ENCODE assay signal across 9 cellular contexts in the genomic region with DNA sequence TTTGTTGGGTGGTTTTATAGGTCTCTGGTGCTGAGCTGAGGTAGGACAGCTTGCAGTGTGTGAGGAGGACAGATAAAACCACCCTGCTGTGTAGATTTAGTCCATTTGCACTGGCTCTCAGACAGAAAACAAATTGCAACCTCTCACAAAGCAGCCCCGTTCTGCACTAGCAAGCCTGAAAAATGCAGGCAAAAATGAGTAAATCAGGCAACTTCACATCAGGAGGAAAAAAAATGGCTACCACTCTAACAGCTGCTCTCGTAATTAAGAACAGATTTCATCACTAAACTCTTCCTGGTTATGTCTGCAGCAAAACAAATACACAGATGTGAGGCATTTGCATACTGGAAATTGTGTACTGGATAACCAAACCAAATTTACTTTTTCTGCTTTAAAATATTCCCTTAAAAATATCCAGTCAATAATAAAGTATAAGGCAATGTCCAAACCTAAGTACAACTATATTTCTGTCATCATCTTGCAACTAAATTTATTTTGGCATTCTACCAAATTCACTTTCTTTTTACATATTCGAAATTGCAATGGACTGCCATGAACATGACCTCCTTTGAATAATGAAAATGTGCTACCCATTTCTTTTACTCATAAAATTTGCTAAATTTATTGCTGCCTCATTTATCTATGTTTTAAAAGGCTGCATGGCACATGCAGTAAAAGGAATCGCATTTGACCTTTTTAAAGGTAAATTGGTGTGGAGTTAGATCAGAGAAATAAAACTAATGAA.
DNase-seq lines count a peak whose midpoint lies in the region; ATAC-seq and TF ChIP-seq lines count a peak whose summit lies in the region.
"Had no signal": no experiment of that assay in that cellular context is flagged by ENCODE, and none has a peak within 500 bp of the region (broad histone marks: within the 10 kb centered on the region; RNA-seq: fewer than 3 reads in every experiment).

No MANE protein-coding gene starts in this region.

- H3K36me3 ChIP-seq in right atrium auricular region (no peaks in the 10 kb centered on the region), adipocyte (ENCODE audit: control insufficient read depth, insufficient read depth, low read length, severe bottlenecking) (no peaks in the 10 kb centered on the region), uterus (no peaks in the 10 kb centered on the region)
- H3K36me3 ChIP-seq: thoracic aorta had no signal

- H3K4me3 ChIP-seq in right atrium auricular region (no peak overlapping the region), adipocyte (ENCODE audit: low read length) (no peak overlapping the region), uterus (no peak overlapping the region)
- H3K4me3 ChIP-seq: thoracic aorta had no signal

- H3K4me3 Mint-ChIP-seq in activated T-cell treated with anti-CD3 and anti-CD28 coated beads, Interleukin-2, amount 50 U/mL, for 4 hours = no peak overlapping the region

- H3K4me1 Mint-ChIP-seq in activated T-cell treated with anti-CD3 and anti-CD28 coated beads, Interleukin-2, amount 50 U/mL, for 4 hours (ENCODE audit: low read depth) = no peaks in the 10 kb centered on the region

- peaks cover 3% of the 10 kb centered on the region for H3K36me3 Mint-ChIP-seq in activated T-cell treated with anti-CD3 and anti-CD28 coated beads, Interleukin-2, amount 50 U/mL, for 4 hours (ENCODE audit: insufficient read depth)

- no peak for TF ChIP-seq CTCF in right atrium auricular region (IDR thresholded peaks at IDR 0.05)
- TF ChIP-seq CTCF in uterus (IDR thresholded peaks at IDR 0.05) = no peak

- H3K27ac ChIP-seq in right atrium auricular region (no peak overlapping the region), uterus (no peak overlapping the region)
- H3K27ac ChIP-seq: thoracic aorta had no signal

- no peaks in the 10 kb centered on the region for H3K27me3 Mint-ChIP-seq in activated T-cell treated with anti-CD3 and anti-CD28 coated beads, Interleukin-2, amount 50 U/mL, for 4 hours (ENCODE audit: low read depth)

- H3K9me3 ChIP-seq in right atrium auricular region = no peaks in the 10 kb centered on the region
- H3K9me3 ChIP-seq in adipocyte (ENCODE audit: control insufficient read depth, low read length) = no peaks in the 10 kb centered on the region
- H3K9me3 ChIP-seq in uterus = no peaks in the 10 kb centered on the region
- H3K9me3 ChIP-seq: thoracic aorta had no signal

- H3K9ac ChIP-seq in adipocyte (ENCODE audit: low read length) = no peak overlapping the region

- intact Hi-C loops in Right ventricle myocardium superior (cut with DNase I) = no loop called here
- intact Hi-C loops in left cardiac atrium (cut with DNase I) = no loop called here
- intact Hi-C loops in uterus (cut with DNase I; ENCODE audit: low total_unique reads) = no loop called here

- H3K27me3 ChIP-seq in right atrium auricular region = no peaks in the 10 kb centered on the region
- H3K27me3 ChIP-seq in adipocyte (replicated peaks; ENCODE audit: control insufficient read depth, insufficient read depth, low read length) = no peaks in the 10 kb centered on the region
- no peaks in the 10 kb centered on the region for H3K27me3 ChIP-seq in uterus

- no peak for TF ChIP-seq POLR2A in uterus (IDR thresholded peaks at IDR 0.05)

- DNase-seq in Right ventricle myocardium superior (no peak), right atrium auricular region (ENCODE audit: low spot score) (no peak), adipocyte (ENCODE audit: low read depth) (peak; percentile 88), left cardiac atrium (no peak), uterus (no peak)
- DNase-seq in activated T-cell treated with anti-CD3 and anti-CD28 coated beads, Interleukin-2, amount 50 U/mL, for 4 hours = no peak

- H3K4me1 ChIP-seq in right atrium auricular region (peaks cover 0 to 9% of the 10 kb centered on the region in 2 donors), adipocyte (ENCODE audit: control insufficient read depth, insufficient read depth, low read length) (peaks cover 6% of the 10 kb centered on the region), uterus (no peaks in the 10 kb centered on the region)

- ATAC-seq in Right ventricle myocardium superior (ENCODE audit: poor library complexity) (peak; percentile 31), left cardiac atrium (peak; percentile 33 to 34), HG02970 (IDR thresholded peaks at IDR 0.05; ENCODE audit: low FRiP score, unreplicated experiment) (no peak), GM18907 (IDR thresholded peaks at IDR 0.05; ENCODE audit: unreplicated experiment) (no peak)
- no peak for ATAC-seq in activated T-cell treated with anti-CD3 and anti-CD28 coated beads, Interleukin-2, amount 50 U/mL, for 4 hours

- no peaks in the 10 kb centered on the region for H3K9me3 Mint-ChIP-seq in activated T-cell treated with anti-CD3 and anti-CD28 coated beads, Interleukin-2, amount 50 U/mL, for 4 hours

Comparison
In these comparisons a context has a peak if more than half of its experiments do, and no peak if none do; other contexts are left out.
1. ATAC-seq: peak in Right ventricle myocardium superior (single experiment) and left cardiac atrium (2 of 2); none in HG02970 (single experiment), GM18907 (single experiment) and activated T-cell treated with anti-CD3 and anti-CD28 coated beads, Interleukin-2, amount 50 U/mL, for 4 hours (0 of 2).